ENCODE assay signal across 9 cellular contexts in genomic region chr4:128859887-128860774, GRCh38. TPM values are rescaled to one million over a fixed set of nuclear protein-coding genes. Genes with fewer than 3 reads are reported as not detected.
A peak's percentile ranks its signal among the peaks of the same experiment; 100 is the strongest.
DNase-seq lines count a peak whose midpoint lies in the region; ATAC-seq and TF ChIP-seq lines count a peak whose summit lies in the region.
"Had no signal": no experiment of that assay in that cellular context is flagged by ENCODE, and none has a peak within 500 bp of the region (broad histone marks: within the 10 kb centered on the region; RNA-seq: fewer than 3 reads in every experiment).

No MANE protein-coding gene starts in this region.

- H3K36me3 Mint-ChIP-seq in activated T-cell treated with anti-CD3 and anti-CD28 coated beads, Interleukin-2, amount 50 U/mL, for 72 hours (ENCODE audit: insufficient read depth in 2 of 2), result peaks cover 13 to 38% of the 10 kb centered on the region in 2 donors
- H3K36me3 Mint-ChIP-seq in activated T-helper 2 cell treated with anti-CD3 and anti-CD28 coated beads, Interferon-gamma antibody, Interleukin-2, Interleukin-4, amounts not matched to agents 10 μg/mL and 5 μg/mL and 100 μg/mL, durations not matched to agents 14 hours and 24 hours and 36 hours (ENCODE audit: low read depth), result peaks cover 84% of the 10 kb centered on the region
- H3K36me3 Mint-ChIP-seq in stimulated activated memory B cell treated with anti-CD40 and anti-IgM and Interleukin-4, amounts not matched to agents 10 μg/mL and 1 μg/mL and 100 μg/mL, for 72 hours, result peaks cover 70% of the 10 kb centered on the region

- H4K5ac ChIP-seq in mesendoderm (ENCODE audit: low read length), result no peak overlapping the region

- peak overlapping the region; percentile 66 for H3K27ac Mint-ChIP-seq in activated T-cell treated with anti-CD3 and anti-CD28 coated beads, Interleukin-2, amount 50 U/mL, for 72 hours
- H3K27ac Mint-ChIP-seq in activated T-helper 2 cell treated with anti-CD3 and anti-CD28 coated beads, Interferon-gamma antibody, Interleukin-2, Interleukin-4, amounts not matched to agents 10 μg/mL and 5 μg/mL and 100 μg/mL, durations not matched to agents 14 hours and 24 hours and 36 hours, result peak overlapping the region; percentile 25
- H3K27ac Mint-ChIP-seq in stimulated activated memory B cell treated with anti-CD40 and anti-IgM and Interleukin-4, amounts not matched to agents 10 μg/mL and 1 μg/mL and 100 μg/mL, for 72 hours, result peak overlapping the region; percentile 83
- H3K27ac Mint-ChIP-seq: T-helper 17 cell had no signal

- no peak overlapping the region for H4K8ac ChIP-seq in mesendoderm (ENCODE audit: low read depth, low read length)

- H3K56ac ChIP-seq in mesendoderm (ENCODE audit: low read length), result no peak overlapping the region

- H3K23ac ChIP-seq in mesendoderm (ENCODE audit: low read length), result no peak overlapping the region

- intact Hi-C loops in activated T-helper 2 cell treated with anti-CD3 and anti-CD28 coated beads, Interferon-gamma antibody, Interleukin-2, Interleukin-4, amounts not matched to agents 10 μg/mL and 5 μg/mL and 100 μg/mL, durations not matched to agents 14 hours and 24 hours and 36 hours (cut with micrococcal nuclease), result loop anchor here (5.0 to 10.0 kb wide), 3 partner anchors 232 to 408 kb away; partner anchors contain the start of gene SCLT1

- no peaks in the 10 kb centered on the region for H3K4me1 ChIP-seq in mesendoderm (ENCODE audit: control insufficient read depth, low read depth, low read length)

- no CpG with 5 or more reads among the region's 6 CpGs for WGBS in mesendoderm (ENCODE audit: extremely low coverage, insufficient coverage, low lambda C conversion rate)

- peak; percentile 6 to 10 for ATAC-seq in activated T-cell treated with anti-CD3 and anti-CD28 coated beads, Interleukin-2, amount 50 U/mL, for 72 hours (replicated peaks in 1 of 2)
- ATAC-seq in stimulated activated memory B cell treated with anti-CD40 and anti-IgM and Interleukin-4, amounts not matched to agents 10 μg/mL and 1 μg/mL and 100 μg/mL, for 72 hours, result peak; percentile 2
- ATAC-seq: T-helper 17 cell had no signal

- no peaks in the 10 kb centered on the region for H3K27me3 ChIP-seq in mesendoderm (ENCODE audit: insufficient read depth, low read length, poor library complexity)

- no peak overlapping the region for H3K9ac ChIP-seq in mesendoderm (ENCODE audit: low read length)

- H3K4me2 ChIP-seq in mesendoderm (ENCODE audit: low read length), result no peak overlapping the region

- H3K4me3 Mint-ChIP-seq in activated T-cell treated with anti-CD3 and anti-CD28 coated beads, Interleukin-2, amount 50 U/mL, for 72 hours, result peak overlapping the region in 1 of 2 donors; percentile 13
- no peak overlapping the region for H3K4me3 Mint-ChIP-seq in activated T-helper 2 cell treated with anti-CD3 and anti-CD28 coated beads, Interferon-gamma antibody, Interleukin-2, Interleukin-4, amounts not matched to agents 10 μg/mL and 5 μg/mL and 100 μg/mL, durations not matched to agents 14 hours and 24 hours and 36 hours (ENCODE audit: low read depth)
- H3K4me3 Mint-ChIP-seq in stimulated activated memory B cell treated with anti-CD40 and anti-IgM and Interleukin-4, amounts not matched to agents 10 μg/mL and 1 μg/mL and 100 μg/mL, for 72 hours, result no peak overlapping the region
- H3K4me3 Mint-ChIP-seq: T-helper 17 cell had no signal

- peaks cover 54% of the 10 kb centered on the region for H3K4me1 Mint-ChIP-seq in activated T-cell treated with anti-CD3 and anti-CD28 coated beads, Interleukin-2, amount 50 U/mL, for 72 hours (ENCODE audit: low read depth)
- H3K4me1 Mint-ChIP-seq in activated T-helper 2 cell treated with anti-CD3 and anti-CD28 coated beads, Interferon-gamma antibody, Interleukin-2, Interleukin-4, amounts not matched to agents 10 μg/mL and 5 μg/mL and 100 μg/mL, durations not matched to agents 14 hours and 24 hours and 36 hours (ENCODE audit: low read depth), result peaks cover 44% of the 10 kb centered on the region
- H3K4me1 Mint-ChIP-seq in stimulated activated memory B cell treated with anti-CD40 and anti-IgM and Interleukin-4, amounts not matched to agents 10 μg/mL and 1 μg/mL and 100 μg/mL, for 72 hours, result peaks cover 55% of the 10 kb centered on the region

- no peak overlapping the region for H3K4ac ChIP-seq in mesendoderm (ENCODE audit: low read depth, low read length)

- H3K4me3 ChIP-seq in foreskin fibroblast (ENCODE audit: low read depth in 1 of 2, low read length in 2 of 2), result no peak overlapping the region
- H3K4me3 ChIP-seq in mesendoderm (ENCODE audit: low read length), result no peak overlapping the region

- no peak for DNase-seq in activated T-cell treated with anti-CD3 and anti-CD28 coated beads, Interleukin-2, amount 50 U/mL, for 72 hours
- no peak for DNase-seq in activated T-cell treated with anti-CD3 and anti-CD28 coated beads, Interleukin-2, amount 50 U/mL, for 1 hour
- no peak for DNase-seq in activated T-helper 2 cell treated with anti-CD3 and anti-CD28 coated beads, Interferon-gamma antibody, Interleukin-2, Interleukin-4, amounts not matched to agents 10 μg/mL and 5 μg/mL and 100 μg/mL, durations not matched to agents 14 hours and 24 hours and 36 hours (ENCODE audit: low spot score)
- DNase-seq in foreskin fibroblast (peak; percentile 69 to 86), epidermal melanocyte (ENCODE audit: insufficient read length, low spot score) (no peak), GM20000 (ENCODE audit: low spot score) (no peak), mesendoderm (no peak)
- DNase-seq: T-helper 17 cell had no signal

- H2BK120ac ChIP-seq in mesendoderm (ENCODE audit: low read depth, low read length), result no peak overlapping the region

- H3K79me2 ChIP-seq in mesendoderm (ENCODE audit: control insufficient read depth, insufficient read depth, low read length), result peaks cover 11% of the 10 kb centered on the region

- H3K79me1 ChIP-seq in mesendoderm (ENCODE audit: low read length), result peaks cover 11% of the 10 kb centered on the region

- H2BK5ac ChIP-seq in mesendoderm (ENCODE audit: low read length), result no peak overlapping the region

- H2AK5ac ChIP-seq in mesendoderm (ENCODE audit: low read length), result no peak overlapping the region

- H3K27ac ChIP-seq in mesendoderm (ENCODE audit: low read depth, low read length), result no peak overlapping the region

- H2BK15ac ChIP-seq in mesendoderm (replicated peaks; ENCODE audit: low read depth), result no peak overlapping the region

- TF ChIP-seq CTCF in foreskin fibroblast (IDR thresholded peaks at IDR 0.05; ENCODE audit: low read depth, low read length), result no peak
- no peak for TF ChIP-seq CTCF in GM20000 (IDR thresholded peaks at IDR 0.05; ENCODE audit: extremely low read depth, missing control alignments)

- no peaks in the 10 kb centered on the region for H3K9me3 Mint-ChIP-seq in activated T-cell treated with anti-CD3 and anti-CD28 coated beads, Interleukin-2, amount 50 U/mL, for 72 hours
- no peaks in the 10 kb centered on the region for H3K9me3 Mint-ChIP-seq in activated T-helper 2 cell treated with anti-CD3 and anti-CD28 coated beads, Interferon-gamma antibody, Interleukin-2, Interleukin-4, amounts not matched to agents 10 μg/mL and 5 μg/mL and 100 μg/mL, durations not matched to agents 14 hours and 24 hours and 36 hours
- no peaks in the 10 kb centered on the region for H3K9me3 Mint-ChIP-seq in stimulated activated memory B cell treated with anti-CD40 and anti-IgM and Interleukin-4, amounts not matched to agents 10 μg/mL and 1 μg/mL and 100 μg/mL, for 72 hours

- H3K36me3 ChIP-seq in mesendoderm (ENCODE audit: control insufficient read depth, insufficient read depth, low read length), result peaks cover 20% of the 10 kb centered on the region

- H3K27me3 Mint-ChIP-seq in activated T-cell treated with anti-CD3 and anti-CD28 coated beads, Interleukin-2, amount 50 U/mL, for 72 hours (ENCODE audit: low read depth), result no peaks in the 10 kb centered on the region
- no peaks in the 10 kb centered on the region for H3K27me3 Mint-ChIP-seq in activated T-helper 2 cell treated with anti-CD3 and anti-CD28 coated beads, Interferon-gamma antibody, Interleukin-2, Interleukin-4, amounts not matched to agents 10 μg/mL and 5 μg/mL and 100 μg/mL, durations not matched to agents 14 hours and 24 hours and 36 hours (ENCODE audit: low read depth)
- no peaks in the 10 kb centered on the region for H3K27me3 Mint-ChIP-seq in stimulated activated memory B cell treated with anti-CD40 and anti-IgM and Interleukin-4, amounts not matched to agents 10 μg/mL and 1 μg/mL and 100 μg/mL, for 72 hours
- H3K27me3 Mint-ChIP-seq: T-helper 17 cell had no signal

- H3K18ac ChIP-seq in mesendoderm (ENCODE audit: low read length), result no peak overlapping the region

RNA-seq across cellular contexts. Expression of gene JADE1, which starts 50.6 kb away (rescaled TPM):
- total RNA-seq in activated T-cell treated with anti-CD3 and anti-CD28 coated beads, Interleukin-2, amount 50 U/mL, for 72 hours, result 10 to 100 TPM; 30.0 to 34.9 TPM
- total RNA-seq in activated T-helper 2 cell treated with anti-CD3 and anti-CD28 coated beads, Interferon-gamma antibody, Interleukin-2, Interleukin-4, amounts not matched to agents 10 μg/mL and 5 μg/mL and 100 μg/mL, durations not matched to agents 14 hours and 24 hours and 36 hours, result 33.6 and 37.8 TPM in 2 replicates
- polyA plus RNA-seq in mesendoderm (2013, experiment 1 of 2), result 28.4 TPM
- 28.7 TPM for polyA plus RNA-seq in mesendoderm (2013, experiment 2 of 2)

Comparison
In these comparisons a context has a peak if more than half of its experiments do, and no peak if none do; other contexts are left out.
1. DNase-seq: peak in foreskin fibroblast (2 of 2); none in activated T-cell treated with anti-CD3 and anti-CD28 coated beads, Interleukin-2, amount 50 U/mL, for 72 hours (0 of 2), activated T-cell treated with anti-CD3 and anti-CD28 coated beads, Interleukin-2, amount 50 U/mL, for 1 hour (single experiment), activated T-helper 2 cell treated with anti-CD3 and anti-CD28 coated beads, Interferon-gamma antibody, Interleukin-2, Interleukin-4, amounts not matched to agents 10 μg/mL and 5 μg/mL and 100 μg/mL, durations not matched to agents 14 hours and 24 hours and 36 hours (single experiment), epidermal melanocyte (single experiment), GM20000 (single experiment) and mesendoderm (single experiment).
2. H3K27ac Mint-ChIP-seq: peak in every context shown above with its lines; median percentile 83 in stimulated activated memory B cell treated with anti-CD40 and anti-IgM and Interleukin-4, amounts not matched to agents 10 μg/mL and 1 μg/mL and 100 μg/mL, for 72 hours; 66 in activated T-cell treated with anti-CD3 and anti-CD28 coated beads, Interleukin-2, amount 50 U/mL, for 72 hours; 25 in activated T-helper 2 cell treated with anti-CD3 and anti-CD28 coated beads, Interferon-gamma antibody, Interleukin-2, Interleukin-4, amounts not matched to agents 10 μg/mL and 5 μg/mL and 100 μg/mL, durations not matched to agents 14 hours and 24 hours and 36 hours.